Comparison of ENCODE assay signal across 21 cellular contexts in the genomic region with DNA sequence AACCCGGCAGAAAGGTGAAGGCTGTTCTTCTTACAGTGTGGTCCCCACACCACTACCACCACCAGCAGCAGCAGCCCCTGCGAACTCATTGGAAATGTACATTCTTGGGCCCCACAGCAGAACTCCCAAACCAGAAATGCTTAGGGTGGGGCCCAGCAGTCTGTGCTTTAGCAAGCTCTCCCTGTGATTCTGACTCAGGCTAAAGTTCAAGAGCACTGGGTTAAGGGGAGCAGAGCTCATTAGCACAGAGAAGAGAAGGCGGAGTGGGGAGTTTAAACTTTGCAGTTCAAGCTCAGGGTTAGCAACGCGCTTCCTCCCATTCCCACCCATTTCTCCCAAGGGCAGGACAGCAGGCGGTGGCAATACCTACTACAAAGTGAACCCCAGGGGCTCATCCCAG.
DNase-seq lines count a peak whose midpoint lies in the region; ATAC-seq and TF ChIP-seq lines count a peak whose summit lies in the region.
"Had no signal": no experiment of that assay in that cellular context is flagged by ENCODE, and none has a peak within 500 bp of the region (broad histone marks: within the 10 kb centered on the region; RNA-seq: fewer than 3 reads in every experiment).

No MANE protein-coding gene starts in this region.

- H3K4me3 ChIP-seq in adipocyte (ENCODE audit: low read length), result peak overlapping the region; percentile 58
- no peak overlapping the region for H3K4me3 ChIP-seq in esophagus squamous epithelium
- no peak overlapping the region for H3K4me3 ChIP-seq in lung
- no peak overlapping the region for H3K4me3 ChIP-seq in smooth muscle cell
- H3K4me3 ChIP-seq: A549, BLaER1, GM23248, PC-9 had no signal

- no peaks in the 10 kb centered on the region for H4K20me1 ChIP-seq in smooth muscle cell (ENCODE audit: low read depth)
- H4K20me1 ChIP-seq: BLaER1 had no signal

- H3K9me3 ChIP-seq in adipocyte (ENCODE audit: control insufficient read depth, low read length), result no peaks in the 10 kb centered on the region
- no peaks in the 10 kb centered on the region for H3K9me3 ChIP-seq in esophagus squamous epithelium
- H3K9me3 ChIP-seq in lung (ENCODE audit: control insufficient read depth in 2 of 2, insufficient read depth in 1 of 2, low read length in 1 of 2), result no peaks in the 10 kb centered on the region
- no peaks in the 10 kb centered on the region for H3K9me3 ChIP-seq in smooth muscle cell (replicated peaks; ENCODE audit: low read depth)
- H3K9me3 ChIP-seq: A549, BLaER1 had no signal

- H2AFZ ChIP-seq in smooth muscle cell (ENCODE audit: low read depth), result no peak overlapping the region
- H2AFZ ChIP-seq: GM23248, PC-9 had no signal

- intact Hi-C loops in esophagus squamous epithelium (cut with DNase I), result no loop called here

- peak overlapping the region; percentile 61 to 85 (median 78) for H3K27ac ChIP-seq in esophagus squamous epithelium
- H3K27ac ChIP-seq in lung (ENCODE audit: low read depth in 1 of 2, low read length in 1 of 2), result no peak overlapping the region
- peak overlapping the region; percentile 41 for H3K27ac ChIP-seq in smooth muscle cell (ENCODE audit: low read depth)
- H3K27ac ChIP-seq: A549, BLaER1, GM23248, PC-9, RWPE1 had no signal

- H3F3A ChIP-seq in smooth muscle cell (ENCODE audit: low read depth), result no peaks in the 10 kb centered on the region

- DNase-seq in adipocyte (ENCODE audit: low read depth) (peak; percentile 5), esophagus squamous epithelium (lab: John Stamatoyannopoulos, UW) (no peak), lung (ENCODE audit: low spot score) (no peak), smooth muscle cell (lab: John Stamatoyannopoulos, UW; ENCODE audit: unreplicated experiment) (no peak), middle frontal gyrus (ENCODE audit: extremely low spot score, low spot score) (no peak), NCI-H2196 (lab: John Stamatoyannopoulos, UW; ENCODE audit: unreplicated experiment) (no peak)
- DNase-seq: Calu3; CD4-positive, alpha-beta memory T cell; GF-D8; KG1; NCI-H1105 treated with DMSO at 0.1 percent for 48 hours; NCI-H187 treated with DMSO at 0.1 percent for 48 hours; PC-9; SIG-M5 had no signal

- H3K4me2 ChIP-seq in smooth muscle cell, result peak overlapping the region; percentile 24
- H3K4me2 ChIP-seq: A549, BLaER1, PC-9 had no signal

- TF ChIP-seq CTCF in esophagus squamous epithelium (IDR thresholded peaks at IDR 0.05) (no peak), lung (IDR thresholded peaks at IDR 0.05; ENCODE audit: control extremely low read depth, extremely low read depth) (no peak), smooth muscle cell (IDR thresholded peaks at IDR 0.05; ENCODE audit: borderline replicate concordance, insufficient read depth, poor library complexity, severe bottlenecking) (no peak)

- H3K9ac ChIP-seq in adipocyte (ENCODE audit: low read length) (peak overlapping the region; percentile 86), smooth muscle cell (ENCODE audit: low read depth) (no peak overlapping the region)
- H3K9ac ChIP-seq: BLaER1, GM23248 had no signal

- H3K36me3 ChIP-seq in adipocyte (ENCODE audit: control insufficient read depth, insufficient read depth, low read length, severe bottlenecking) (no peaks in the 10 kb centered on the region), esophagus squamous epithelium (no peaks in the 10 kb centered on the region), lung (ENCODE audit: control insufficient read depth in 2 of 2, insufficient read depth in 2 of 2, low read length in 2 of 2) (no peaks in the 10 kb centered on the region), smooth muscle cell (ENCODE audit: low read depth) (no peaks in the 10 kb centered on the region)
- H3K36me3 ChIP-seq: BLaER1 had no signal

- TF ChIP-seq POLR2A in esophagus squamous epithelium (IDR thresholded peaks at IDR 0.05), result no peak

- peak; percentile 58 for ATAC-seq in lung (ENCODE audit: insufficient read depth, low FRiP score)
- no peak for ATAC-seq in HG02981 (IDR thresholded peaks at IDR 0.05; ENCODE audit: unreplicated experiment)
- no peak for ATAC-seq in HG02840 (IDR thresholded peaks at IDR 0.05; ENCODE audit: low FRiP score, unreplicated experiment)
- ATAC-seq: A549, HCT116 had no signal

- H3K79me2 ChIP-seq in smooth muscle cell (ENCODE audit: low read depth), result no peaks in the 10 kb centered on the region

- H3K27me3 ChIP-seq in adipocyte (replicated peaks; ENCODE audit: control insufficient read depth, insufficient read depth, low read length) (no peaks in the 10 kb centered on the region), esophagus squamous epithelium (no peaks in the 10 kb centered on the region), lung (ENCODE audit: control insufficient read depth, insufficient read depth) (no peaks in the 10 kb centered on the region), smooth muscle cell (ENCODE audit: low read depth) (no peaks in the 10 kb centered on the region)
- H3K27me3 ChIP-seq: BLaER1 had no signal

- 55 to 60% methylated on average over 1 to 6 of the region's 6 CpGs for WGBS in esophagus squamous epithelium, 2 donors
- WGBS in lung, 2 donors, result 85 to 93% methylated on average over 6 of the region's 6 CpGs
- WGBS in smooth muscle cell (ENCODE audit: low lambda C conversion rate), result 88% methylated on average over 6 of the region's 6 CpGs

- H3K4me1 ChIP-seq in adipocyte (ENCODE audit: control insufficient read depth, insufficient read depth, low read length), result peaks cover 37% of the 10 kb centered on the region
- peaks cover 8 to 24% (median 20%) of the 10 kb centered on the region in 3 donors for H3K4me1 ChIP-seq in esophagus squamous epithelium
- no peaks in the 10 kb centered on the region for H3K4me1 ChIP-seq in lung (ENCODE audit: control insufficient read depth in 2 of 2, insufficient read depth in 2 of 2, low read length in 2 of 2)
- peaks cover 9% of the 10 kb centered on the region for H3K4me1 ChIP-seq in smooth muscle cell (ENCODE audit: low read depth)
- H3K4me1 ChIP-seq: A549, BLaER1 had no signal

Comparison
In these comparisons a context has a peak if more than half of its experiments do, and no peak if none do; other contexts are left out.
1. H3K27ac ChIP-seq: peak in esophagus squamous epithelium (4 of 4) and smooth muscle cell (single experiment); none in lung (0 of 2).